ENCODE assay signal across 13 cellular contexts in the genomic region with DNA sequence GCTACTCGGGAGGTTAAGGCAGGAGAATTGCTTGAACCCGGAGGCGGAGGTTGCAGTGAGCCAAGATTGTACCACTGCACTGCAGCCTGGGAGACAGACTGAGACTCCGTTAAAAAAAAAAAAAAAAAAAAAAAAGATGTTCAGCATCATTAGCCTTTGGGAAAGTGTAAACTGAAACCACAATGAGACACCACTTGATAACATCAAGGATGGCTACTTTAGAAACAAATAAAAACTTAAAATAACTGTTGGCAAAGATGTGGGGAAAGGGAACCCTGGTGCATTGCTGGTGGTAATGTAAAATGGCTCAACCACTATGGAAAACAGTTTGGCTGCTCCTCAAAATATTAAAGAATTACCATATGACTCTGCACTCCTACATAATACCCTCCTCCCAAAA. TPM values are rescaled to one million over a fixed set of nuclear protein-coding genes. Genes with fewer than 3 reads are reported as not detected.
DNase-seq lines count a peak whose midpoint lies in the region; ATAC-seq and TF ChIP-seq lines count a peak whose summit lies in the region.
"Had no signal": no experiment of that assay in that cellular context is flagged by ENCODE, and none has a peak within 500 bp of the region (broad histone marks: within the 10 kb centered on the region; RNA-seq: fewer than 3 reads in every experiment).

No MANE protein-coding gene starts in this region.

- peak overlapping the region; percentile 93 for H3K4me3 Mint-ChIP-seq in activated CD4-positive, alpha-beta memory T cell treated with anti-CD3 and anti-CD28 coated beads, Interleukin-2, amount 10 ng/mL, durations not matched to agents 7 days and 5 days
- peak overlapping the region in 7 of 10 donors; percentile 45 to 100 (median 98) for H3K4me3 Mint-ChIP-seq in naive thymus-derived CD8-positive, alpha-beta T cell
- H3K4me3 Mint-ChIP-seq: dendritic cell treated with granulocyte-macrophage colony-stimulating factor and Interleukin-4, amounts not matched to agents 40 ng/mL and 50 ng/mL, for 4 days had no signal

- peaks cover 25% of the 10 kb centered on the region for H3F3A ChIP-seq in SK-N-SH (replicated peaks; ENCODE audit: insufficient read depth)

- H3K27me3 ChIP-seq in SK-N-SH (ENCODE audit: insufficient read depth) = no peaks in the 10 kb centered on the region
- H3K27me3 ChIP-seq in KMS-11 (ENCODE audit: insufficient read depth, low read depth) = no peaks in the 10 kb centered on the region
- H3K27me3 ChIP-seq: vagina had no signal

- POLR2A ChIA-PET in SK-N-SH (lab: Yijun Ruan, JAX) = no interaction called here
- POLR2A ChIA-PET in activated CD4-positive, alpha-beta memory T cell treated with anti-CD3 and anti-CD28 coated beads, Interleukin-2, amount 10 ng/mL, durations not matched to agents 7 days and 5 days (lab: Charles Lee) = interaction anchor here (1.1 to 1.2 kb wide), 2 partner anchors 50 to 82 kb away, joined by 4 read pairs; no protein-coding TSS in a partner anchor
- POLR2A ChIA-PET in naive thymus-derived CD8-positive, alpha-beta T cell (lab: Charles Lee) = no interaction called here

- H4K20me1 ChIP-seq in SK-N-SH (ENCODE audit: insufficient read depth) (peaks cover 11% of the 10 kb centered on the region; the same call in 1 of the 2 replicates), KMS-11 (ENCODE audit: insufficient read depth) (no peaks in the 10 kb centered on the region)

- no peak for TF ChIP-seq RAD21 in SK-N-SH (IDR thresholded peaks at IDR 0.05; ENCODE audit: low read length)

- H2AFZ ChIP-seq in SK-N-SH (ENCODE audit: low read depth) = no peak overlapping the region
- H2AFZ ChIP-seq in KMS-11 (ENCODE audit: low read depth) = no peak overlapping the region

- H3K27ac ChIP-seq in SK-N-SH (ENCODE audit: low read depth in 2 of 2, low read length in 1 of 2) (peak overlapping the region in 1 of 2 experiments; percentile 94; a peak in 3 of 4 replicates), KMS-11 (no peak overlapping the region)
- H3K27ac ChIP-seq: vagina had no signal

- H3K4me1 Mint-ChIP-seq in activated CD4-positive, alpha-beta memory T cell treated with anti-CD3 and anti-CD28 coated beads, Interleukin-2, amount 10 ng/mL, durations not matched to agents 7 days and 5 days = peaks cover 42% of the 10 kb centered on the region
- peaks cover 17 to 45% (median 39%) of the 10 kb centered on the region in 4 donors for H3K4me1 Mint-ChIP-seq in naive thymus-derived CD8-positive, alpha-beta T cell

- H3K9me3 Mint-ChIP-seq in activated CD4-positive, alpha-beta memory T cell treated with anti-CD3 and anti-CD28 coated beads, Interleukin-2, amount 10 ng/mL, durations not matched to agents 7 days and 5 days = peaks cover 10% of the 10 kb centered on the region
- peaks cover 0 to 25% (median 13%) of the 10 kb centered on the region in 9 donors for H3K9me3 Mint-ChIP-seq in naive thymus-derived CD8-positive, alpha-beta T cell

- H3K4me1 ChIP-seq in SK-N-SH (ENCODE audit: control insufficient read depth in 1 of 2, insufficient read depth in 2 of 2, low read depth in 1 of 2, low read length in 1 of 2) (peaks cover 0 to 5% of the 10 kb centered on the region in 2 experiments; a peak in 2 of 4 replicates), KMS-11 (ENCODE audit: low read depth, poor library complexity, severe bottlenecking) (peaks cover 12% of the 10 kb centered on the region)

- H3K27me3 Mint-ChIP-seq in activated CD4-positive, alpha-beta memory T cell treated with anti-CD3 and anti-CD28 coated beads, Interleukin-2, amount 10 ng/mL, durations not matched to agents 7 days and 5 days = no peaks in the 10 kb centered on the region
- H3K27me3 Mint-ChIP-seq in naive thymus-derived CD8-positive, alpha-beta T cell = peaks cover 0 to 3% (median 0%) of the 10 kb centered on the region in 5 donors
- H3K27me3 Mint-ChIP-seq: dendritic cell treated with granulocyte-macrophage colony-stimulating factor and Interleukin-4, amounts not matched to agents 40 ng/mL and 50 ng/mL, for 4 days had no signal

- H3K4me2 ChIP-seq in SK-N-SH (peak overlapping the region; percentile 74), KMS-11 (peak overlapping the region; percentile 59; the same call in 1 of the 2 replicates)

- peak overlapping the region; percentile 46 for H3K27ac Mint-ChIP-seq in activated CD4-positive, alpha-beta memory T cell treated with anti-CD3 and anti-CD28 coated beads, Interleukin-2, amount 10 ng/mL, durations not matched to agents 7 days and 5 days
- H3K27ac Mint-ChIP-seq in naive thymus-derived CD8-positive, alpha-beta T cell = peak overlapping the region in 5 of 10 donors; percentile 11 to 96 (median 20)
- H3K27ac Mint-ChIP-seq: dendritic cell treated with granulocyte-macrophage colony-stimulating factor and Interleukin-4, amounts not matched to agents 40 ng/mL and 50 ng/mL, for 4 days had no signal

- H3K9me3 ChIP-seq in SK-N-SH = peaks cover 9% of the 10 kb centered on the region; the same call in 1 of the 2 replicates

- no peaks in the 10 kb centered on the region for H3K9me2 ChIP-seq in SK-N-SH

- CTCF ChIA-PET in SK-N-SH (lab: Yijun Ruan, JAX) = interaction anchor here (0.6 to 1.0 kb wide), 2 partner anchors 24 to 48 kb away, joined by 3 read pairs; no protein-coding TSS in a partner anchor
- CTCF ChIA-PET in activated CD4-positive, alpha-beta memory T cell treated with anti-CD3 and anti-CD28 coated beads, Interleukin-2, amount 10 ng/mL, durations not matched to agents 7 days and 5 days (lab: Charles Lee) = no interaction called here

- DNase-seq in SK-N-SH (no peak), NCI-H128 (lab: John Stamatoyannopoulos, UW; ENCODE audit: unreplicated experiment) (no peak), NCI-H526 treated with DMSO at 0.1 percent for 48 hours (lab: John Stamatoyannopoulos, UW) (no peak)
- DNase-seq in activated CD4-positive, alpha-beta memory T cell treated with anti-CD3 and anti-CD28 coated beads, Interleukin-2, amount 10 ng/mL, durations not matched to agents 7 days and 5 days = no peak
- DNase-seq in naive thymus-derived CD8-positive, alpha-beta T cell = no peak
- DNase-seq: ACHN, NCI-H1694 had no signal

- 72% methylated on average over 4 of the region's 4 CpGs for WGBS in SK-N-SH (ENCODE audit: low lambda C conversion rate)

- H3K36me3 ChIP-seq in SK-N-SH (replicated peaks in 1 of 2; ENCODE audit: control insufficient read depth in 1 of 2, insufficient read depth in 2 of 2, low read length in 1 of 2) = peaks cover under 1 to 24% of the 10 kb centered on the region in 2 experiments
- no peaks in the 10 kb centered on the region for H3K36me3 ChIP-seq in KMS-11 (ENCODE audit: insufficient read depth)

- ATAC-seq in SK-N-SH treated with all-trans-retinoic acid at 6 μM for 48 hours (no peak), GM18498 (IDR thresholded peaks at IDR 0.05; ENCODE audit: unreplicated experiment) (no peak)
- no peak for ATAC-seq in naive thymus-derived CD8-positive, alpha-beta T cell
- ATAC-seq: Right ventricle myocardium inferior had no signal

- H3K79me2 ChIP-seq in SK-N-SH (ENCODE audit: insufficient read depth) (peaks cover 81% of the 10 kb centered on the region), KMS-11 (ENCODE audit: insufficient read depth, low read depth) (peaks cover 56% of the 10 kb centered on the region)

- TF ChIP-seq EP300 in SK-N-SH (IDR thresholded peaks at IDR 0.05; ENCODE audit: borderline replicate concordance in 1 of 2, low read depth in 1 of 2, low read length in 1 of 2) = no peak

- H3K9ac ChIP-seq in SK-N-SH (no peak overlapping the region; the same call in 1 of the 2 replicates), KMS-11 (no peak overlapping the region)

- H3K4me3 ChIP-seq in SK-N-SH (ENCODE audit: low read depth in 2 of 2, low read length in 1 of 2) = peak overlapping the region in 1 of 2 experiments; percentile 95; a peak in 1 of 4 replicates
- no peak overlapping the region for H3K4me3 ChIP-seq in KMS-11 (IDR thresholded peaks at IDR 0.05; ENCODE audit: insufficient read depth, low read depth, low read length)

- H3K36me3 Mint-ChIP-seq in activated CD4-positive, alpha-beta memory T cell treated with anti-CD3 and anti-CD28 coated beads, Interleukin-2, amount 10 ng/mL, durations not matched to agents 7 days and 5 days (ENCODE audit: low read depth) = peaks cover 36% of the 10 kb centered on the region
- peaks cover 16 to 27% (median 24%) of the 10 kb centered on the region in 3 donors for H3K36me3 Mint-ChIP-seq in naive thymus-derived CD8-positive, alpha-beta T cell

- no peak for TF ChIP-seq CTCF in SK-N-SH (IDR thresholded peaks at IDR 0.05)
- TF ChIP-seq CTCF in KMS-11 (conservative IDR thresholded peaks at IDR 0.05; ENCODE audit: low read depth, low read length) = no peak

TF ChIP-seq in SK-N-SH, 30 proteins besides CTCF, POLR2A, EP300 and RAD21 (continues in another document):
- no peak for TF ChIP-seq GATA2 (CRISPR knock-in tag; IDR thresholded peaks at IDR 0.05)
- TF ChIP-seq RXRA (IDR thresholded peaks at IDR 0.05; ENCODE audit: borderline replicate concordance, low read depth) = no peak

TF ChIP-seq in SK-N-SH treated with all-trans-retinoic acid at 6 μM for 48 hours, 23 proteins besides CTCF, POLR2A, EP300 and RAD21 (continues in another document):
- TF ChIP-seq GLIS3 (CRISPR knock-in tag; IDR thresholded peaks at IDR 0.05) = no peak
- no peak for TF ChIP-seq SNAI2 (CRISPR knock-in tag; IDR thresholded peaks at IDR 0.05)

RNA-seq across cellular contexts. Expression of gene LEO1, which starts 1.9 kb away (rescaled TPM):
- 6.7 and 7.0 TPM in 2 replicates for polyA plus RNA-seq in SK-N-SH (2012; rRNA removed)
- 11.1 and 20.0 TPM in 2 replicates for polyA plus RNA-seq in SK-N-SH (2012; cell fraction: cytosol; rRNA removed)
- 4.6 and 7.8 TPM in 2 replicates for polyA plus RNA-seq in SK-N-SH (2012; cell fraction: nucleus; rRNA removed)
- 10 to 100 TPM; 31.2 to 32.8 TPM for total RNA-seq in activated CD4-positive, alpha-beta memory T cell treated with anti-CD3 and anti-CD28 coated beads, Interleukin-2, amount 10 ng/mL, durations not matched to agents 7 days and 5 days
- 10 to 100 TPM; 20.2 to 20.9 TPM for total RNA-seq in naive thymus-derived CD8-positive, alpha-beta T cell
- polyA plus RNA-seq in naive thymus-derived CD8-positive, alpha-beta T cell = 10 to 100 TPM; 15.0 to 26.5 (median 19.6) TPM

RNA-seq across cellular contexts. Expression of gene MAPK6, which starts 49.3 kb away (rescaled TPM):
- 16.9 and 23.0 TPM in 2 replicates for polyA plus RNA-seq in SK-N-SH (2012; rRNA removed)
- 29.8 and 32.6 TPM in 2 replicates for polyA plus RNA-seq in SK-N-SH (2012; cell fraction: cytosol; rRNA removed)
- 7.9 and 16.8 TPM in 2 replicates for polyA plus RNA-seq in SK-N-SH (2012; cell fraction: nucleus; rRNA removed)
- 10 to 100 TPM; 44.9 to 47.9 TPM for total RNA-seq in activated CD4-positive, alpha-beta memory T cell treated with anti-CD3 and anti-CD28 coated beads, Interleukin-2, amount 10 ng/mL, durations not matched to agents 7 days and 5 days
- total RNA-seq in naive thymus-derived CD8-positive, alpha-beta T cell = 10 to 100 TPM; 19.8 to 21.7 TPM
- polyA plus RNA-seq in naive thymus-derived CD8-positive, alpha-beta T cell = 1 to 10 TPM; 5.3 to 6.3 (median 5.4) TPM
